1 cellular context compared by ENCODE assay signal in genomic region chr11:92960886-92961285, GRCh38.
TF ChIP-seq lines count a peak whose summit lies in the region.

No MANE protein-coding gene starts in this region.

TF ChIP-seq in HCT116, 20 proteins besides CTCF, POLR2A, EP300 and RAD21 (continued from another document):
- TF ChIP-seq REST (IDR thresholded peaks at IDR 0.05; ENCODE audit: low read depth) (no peak), CBX3 (IDR thresholded peaks at IDR 0.05; ENCODE audit: low read depth) (no peak), EZH2phosphoT487 (IDR thresholded peaks at IDR 0.05; ENCODE audit: borderline replicate concordance) (no peak), EZH2 (IDR thresholded peaks at IDR 0.05) (no peak), ZNF274 (IDR thresholded peaks at IDR 0.05; ENCODE audit: low read depth, low read length) (no peak)
TF ChIP-seq in HCT116: peak in this region for 0.
